Comparison of ENCODE assay signal across 14 cellular contexts in the genomic region with DNA sequence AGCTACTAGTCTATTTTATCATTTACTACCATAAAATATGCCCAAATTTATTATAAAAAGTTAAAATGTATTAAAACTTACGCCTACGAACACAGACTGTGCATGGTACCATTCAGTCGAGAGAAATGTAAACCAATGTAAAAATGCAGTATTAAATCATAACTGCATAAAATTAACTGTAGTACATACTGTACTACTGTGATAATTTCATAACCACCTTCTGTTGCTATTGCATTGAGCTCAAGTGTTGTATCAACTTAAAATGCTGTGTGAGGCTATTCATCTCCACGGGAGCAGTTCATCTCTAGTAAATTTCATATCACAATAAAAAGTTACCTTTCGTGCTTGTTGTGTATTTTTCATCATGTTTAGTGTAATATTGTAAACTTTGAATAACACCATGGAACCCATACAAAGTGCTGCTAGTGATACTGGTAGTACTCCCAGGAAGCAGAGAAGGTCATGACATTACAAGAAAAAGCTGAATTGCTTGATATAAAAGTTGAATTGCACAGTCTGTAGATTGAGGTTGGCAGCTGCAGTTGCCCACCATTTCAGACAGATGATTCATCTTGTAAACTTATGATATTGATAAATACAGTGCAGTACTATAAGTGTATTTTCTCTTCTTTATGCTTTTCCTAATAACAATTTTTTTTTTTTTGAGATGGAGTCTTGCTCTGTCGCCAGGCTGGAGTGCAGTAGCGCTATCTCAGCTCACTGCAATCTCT. TPM values are rescaled to one million over a fixed set of nuclear protein-coding genes. Genes with fewer than 3 reads are reported as not detected.
DNase-seq lines count a peak whose midpoint lies in the region; ATAC-seq and TF ChIP-seq lines count a peak whose summit lies in the region.
"Had no signal": no experiment of that assay in that cellular context is flagged by ENCODE, and none has a peak within 500 bp of the region (broad histone marks: within the 10 kb centered on the region; RNA-seq: fewer than 3 reads in every experiment).

No MANE protein-coding gene starts in this region.

- H3K27me3 ChIP-seq in ACC112 (ENCODE audit: insufficient read depth, low read length) (no peaks in the 10 kb centered on the region), trophoblast cell (ENCODE audit: insufficient read depth, low read length) (no peaks in the 10 kb centered on the region), BE2C (peaks cover 5% of the 10 kb centered on the region)

- no peak overlapping the region for H2BK12ac ChIP-seq in trophoblast cell (ENCODE audit: low read length)

- H3K14ac ChIP-seq in trophoblast cell (ENCODE audit: low read length), result no peak overlapping the region

- no peak overlapping the region for H3K4me2 ChIP-seq in trophoblast cell (ENCODE audit: low read length)

- no CpG with 5 or more reads among the region's 7 CpGs for WGBS in trophoblast cell (ENCODE audit: extremely low coverage, insufficient coverage, insufficient read length)

- DNase-seq in LHCN-M2 (ENCODE audit: low read depth) (peak; percentile 82), trophoblast cell (no peak), BE2C (no peak), left cardiac atrium (no peak), NCI-H146 (lab: John Stamatoyannopoulos, UW) (no peak)
- no peak for DNase-seq in stimulated activated CD4-positive, alpha-beta T cell treated with anti-CD3 and anti-CD28 coated beads, Interleukin-4, amount 100 ng/mL, for 4 hours
- DNase-seq: CD8-positive, alpha-beta T cell; DND-41; KG1; NCI-H1930; NCI-H2171 treated with DMSO at 0.1 percent for 48 hours; NCI-H510A had no signal

- H3K27ac ChIP-seq in ACC112 (ENCODE audit: low read depth, low read length) (peak overlapping the region; percentile 53), VCaP (peak overlapping the region; percentile 53), trophoblast cell (ENCODE audit: low read depth, low read length) (no peak overlapping the region)

- no peak overlapping the region for H3K9ac ChIP-seq in trophoblast cell (ENCODE audit: low read length)

- H3K23ac ChIP-seq in trophoblast cell (ENCODE audit: low read length), result no peak overlapping the region

- H3K36me3 ChIP-seq in ACC112 (ENCODE audit: insufficient read depth, low read length), result no peaks in the 10 kb centered on the region
- H3K36me3 ChIP-seq in trophoblast cell (ENCODE audit: control insufficient read depth in 1 of 2, insufficient read depth in 2 of 2, low read length in 2 of 2), result no peaks in the 10 kb centered on the region
- H3K36me3 ChIP-seq in BE2C, result no peaks in the 10 kb centered on the region

- H3K9me3 ChIP-seq in trophoblast cell (ENCODE audit: insufficient read depth, low read depth, low read length) (no peaks in the 10 kb centered on the region), BE2C (no peaks in the 10 kb centered on the region)

- no peak overlapping the region for H3K4ac ChIP-seq in trophoblast cell (ENCODE audit: low read depth, low read length)

- no peak overlapping the region for H3K18ac ChIP-seq in trophoblast cell (ENCODE audit: low read length)

- H3K4me1 ChIP-seq in ACC112 (ENCODE audit: control insufficient read depth, insufficient read depth, low read length, unreplicated experiment) (peaks cover 45% of the 10 kb centered on the region), trophoblast cell (ENCODE audit: control insufficient read depth in 1 of 2, insufficient read depth in 2 of 2, low read length in 2 of 2) (peaks cover 0 to 4% of the 10 kb centered on the region in 2 experiments), BE2C (no peaks in the 10 kb centered on the region)

- no peak overlapping the region for H2BK120ac ChIP-seq in trophoblast cell (ENCODE audit: insufficient read depth, low read length, poor library complexity)

- no peak overlapping the region for H2AK5ac ChIP-seq in trophoblast cell (ENCODE audit: low read length)

- intact Hi-C loops in left cardiac atrium (cut with DNase I), result loop anchor here in 1 of 2 donors (2.0 to 10.0 kb wide), 3 partner anchors 199 to 319 kb away; no protein-coding TSS in a partner anchor

- no peak for ATAC-seq in left cardiac atrium
- ATAC-seq: CD8-positive, alpha-beta T cell had no signal

- TF ChIP-seq CTCF in VCaP (conservative IDR thresholded peaks at IDR 0.05), result no peak
- TF ChIP-seq CTCF in BE2C (IDR thresholded peaks at IDR 0.05; ENCODE audit: low read depth, low read length), result no peak

- H2BK5ac ChIP-seq in trophoblast cell (ENCODE audit: low read depth, low read length, poor library complexity), result no peak overlapping the region

- H3K4me3 ChIP-seq in ACC112 (ENCODE audit: low read depth, low read length), result no peak overlapping the region
- no peak overlapping the region for H3K4me3 ChIP-seq in trophoblast cell (ENCODE audit: low read depth, low read length)
- no peak overlapping the region for H3K4me3 ChIP-seq in BE2C (ENCODE audit: low read depth, low read length)

- no peak overlapping the region for H2AFZ ChIP-seq in ACC112 (ENCODE audit: low read length, unreplicated experiment)
- no peak overlapping the region for H2AFZ ChIP-seq in trophoblast cell (ENCODE audit: insufficient read depth, low read length, poor library complexity)

- H3K79me2 ChIP-seq in ACC112 (ENCODE audit: control insufficient read depth, insufficient read depth, low read length, unreplicated experiment), result no peaks in the 10 kb centered on the region
- H3K79me2 ChIP-seq in trophoblast cell (ENCODE audit: control insufficient read depth, insufficient read depth, low read length, poor library complexity), result no peaks in the 10 kb centered on the region

- no peak overlapping the region for H4K12ac ChIP-seq in trophoblast cell (ENCODE audit: low read depth, low read length)

- H4K8ac ChIP-seq in trophoblast cell (ENCODE audit: low read depth, low read length), result no peak overlapping the region

- peaks cover 2% of the 10 kb centered on the region for H3K79me1 ChIP-seq in trophoblast cell (ENCODE audit: low read length)

- peak overlapping the region; percentile 33 for H4K91ac ChIP-seq in trophoblast cell (ENCODE audit: low read depth, low read length)

RNA-seq across cellular contexts. Expression of a gene that starts 19.0 kb away (rescaled TPM):
- total RNA-seq in LHCN-M2 (2014; rRNA removed), result 199 and 222 TPM in 2 replicates
- 29.3 TPM for polyA plus RNA-seq in LHCN-M2 (2012)
- polyA plus RNA-seq in trophoblast cell (2013), result 38.9 and 49.2 TPM in 2 replicates
- polyA plus RNA-seq in BE2C (2012; ENCODE audit: insufficient read depth, insufficient read length, low read depth), result 24.8 TPM
- total RNA-seq in left cardiac atrium, result 1 to 10 TPM in 1 of 2 donors, under 1 TPM in 1; 0.60 to 1.6 TPM

RNA-seq across cellular contexts. Expression of a gene that starts 32.6 kb away (rescaled TPM):
- 40.1 and 47.7 TPM in 2 replicates for total RNA-seq in LHCN-M2 (2014; rRNA removed)
- polyA plus RNA-seq in LHCN-M2 (2012), result 28.2 TPM
- polyA plus RNA-seq in trophoblast cell (2013), result 40.3 and 40.4 TPM in 2 replicates
- 1.0 TPM for polyA plus RNA-seq in BE2C (2012; ENCODE audit: insufficient read depth, insufficient read length, low read depth)
- 10 to 100 TPM; 17.8 to 22.5 TPM for total RNA-seq in left cardiac atrium
- total RNA-seq: CD8-positive, alpha-beta T cell had no signal

Comparison
In these comparisons a context has a peak if more than half of its experiments do, and no peak if none do; other contexts are left out.
1. RNA of a gene that starts 19.0 kb away (total RNA-seq): 199 to 222 TPM in LHCN-M2; 0.60 to 1.6 TPM in left cardiac atrium; every median in the first group is over 10 times any median in the second.